In the genomic region with DNA sequence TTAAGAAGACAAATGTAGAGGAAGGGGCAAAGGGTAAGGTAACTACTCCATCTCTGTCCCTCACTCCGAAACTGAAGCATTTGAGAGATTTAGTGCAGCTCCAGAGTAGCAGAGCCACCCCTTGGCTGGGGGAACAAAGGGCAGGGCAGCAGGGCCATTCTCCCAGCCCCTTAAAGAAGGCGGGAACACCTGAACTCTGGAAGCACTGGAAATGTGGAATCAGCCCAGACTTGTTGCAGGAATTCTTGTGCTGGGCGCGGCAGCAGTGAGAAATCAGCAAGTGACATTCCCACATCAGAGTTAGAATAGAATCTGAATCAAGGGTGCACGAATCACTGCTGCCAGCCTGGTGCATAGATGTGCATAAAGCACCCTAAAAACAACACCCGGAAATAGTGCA, we compare ENCODE assay signal across 22 cellular contexts. TPM values are rescaled to one million over a fixed set of nuclear protein-coding genes. Genes with fewer than 3 reads are reported as not detected.
A peak's percentile ranks its signal among the peaks of the same experiment; 100 is the strongest.
DNase-seq lines count a peak whose midpoint lies in the region; ATAC-seq and TF ChIP-seq lines count a peak whose summit lies in the region.
"Had no signal": no experiment of that assay in that cellular context is flagged by ENCODE, and none has a peak within 500 bp of the region (broad histone marks: within the 10 kb centered on the region; RNA-seq: fewer than 3 reads in every experiment).

No MANE protein-coding gene starts in this region.

- H3K4me3 Mint-ChIP-seq in type B pancreatic cell: peak overlapping the region; percentile 53
- H3K4me3 Mint-ChIP-seq in activated T-cell treated with anti-CD3 and anti-CD28 coated beads, Interleukin-2, amount 50 U/mL, for 72 hours: no peak overlapping the region
- no peak overlapping the region for H3K4me3 Mint-ChIP-seq in stimulated activated effector memory CD8-positive, alpha-beta T cell treated with anti-CD3 and anti-CD28 coated beads, Interleukin-12 subunit alpha, Interleukin-12 subunit beta, amount 100 ng/mL, for 72 hours

- H3K79me2 ChIP-seq in mammary epithelial cell (ENCODE audit: insufficient read depth, low read length): no peaks in the 10 kb centered on the region

- no peak overlapping the region for H3K4me3 ChIP-seq in mammary epithelial cell (replicated peaks in 1 of 3; ENCODE audit: insufficient read depth in 1 of 3, low read depth in 2 of 3, low read length in 3 of 3)
- H3K4me3 ChIP-seq in iPS DF 6.9 (ENCODE audit: low read length): no peak overlapping the region
- no peak overlapping the region for H3K4me3 ChIP-seq in esophagus squamous epithelium
- H3K4me3 ChIP-seq: HAP-1 had no signal

- no peak overlapping the region for H3K9ac ChIP-seq in mammary epithelial cell (ENCODE audit: insufficient read depth, low read length)
- H3K9ac ChIP-seq: SK-N-SH had no signal

- no peaks in the 10 kb centered on the region for H3K9me3 Mint-ChIP-seq in type B pancreatic cell
- H3K9me3 Mint-ChIP-seq in activated T-cell treated with anti-CD3 and anti-CD28 coated beads, Interleukin-2, amount 50 U/mL, for 72 hours: no peaks in the 10 kb centered on the region
- H3K9me3 Mint-ChIP-seq in stimulated activated effector memory CD8-positive, alpha-beta T cell treated with anti-CD3 and anti-CD28 coated beads, Interleukin-12 subunit alpha, Interleukin-12 subunit beta, amount 100 ng/mL, for 72 hours: no peaks in the 10 kb centered on the region

- peak; percentile 39 for DNase-seq in HPDE6-E6E7 (ENCODE audit: extremely low spot score)
- peak; percentile 46 for DNase-seq in mammary epithelial cell
- DNase-seq in iPS DF 6.9 (ENCODE audit: low read depth, low spot score): peak; percentile 1
- no peak for DNase-seq in type B pancreatic cell (ENCODE audit: extremely low spot score, unreplicated experiment)
- no peak for DNase-seq in activated T-cell treated with anti-CD3 and anti-CD28 coated beads, Interleukin-2, amount 50 U/mL, for 72 hours
- DNase-seq in esophagus squamous epithelium (lab: John Stamatoyannopoulos, UW): no peak
- DNase-seq in stimulated activated effector memory CD8-positive, alpha-beta T cell treated with anti-CD3 and anti-CD28 coated beads, Interleukin-12 subunit alpha, Interleukin-12 subunit beta, amount 100 ng/mL, for 72 hours (ENCODE audit: low spot score in 2 of 2): no peak
- DNase-seq: ACHN, C1 segment of cervical spinal cord, DMS79 treated with DMSO at 0.1 percent for 48 hours, Kasumi-1, NCI-H1105, NCI-H1694, NCI-H2081 treated with DMSO at 0.1 percent for 48 hours, NCI-H2227 treated with DMSO at 0.1 percent for 48 hours, NCI-H524, NCI-H82, OCI-M1, SHP77 treated with DMSO at 0.1 percent for 48 hours, SK-N-SH had no signal

- no peaks in the 10 kb centered on the region for H4K20me1 ChIP-seq in mammary epithelial cell (ENCODE audit: insufficient read depth, low read length)

- H3K27me3 ChIP-seq in mammary epithelial cell (ENCODE audit: insufficient read depth, low read length): no peaks in the 10 kb centered on the region
- H3K27me3 ChIP-seq in iPS DF 6.9 (ENCODE audit: control insufficient read depth, insufficient read depth, low read length): no peaks in the 10 kb centered on the region
- H3K27me3 ChIP-seq in esophagus squamous epithelium: no peaks in the 10 kb centered on the region

- no peaks in the 10 kb centered on the region for H3K9me3 ChIP-seq in mammary epithelial cell (replicated peaks; ENCODE audit: insufficient read depth, low read length)
- no peaks in the 10 kb centered on the region for H3K9me3 ChIP-seq in iPS DF 6.9 (ENCODE audit: control insufficient read depth, insufficient read depth, low read length)
- no peaks in the 10 kb centered on the region for H3K9me3 ChIP-seq in esophagus squamous epithelium
- H3K9me3 ChIP-seq: HAP-1, SK-N-SH had no signal

- in situ Hi-C loops in mammary epithelial cell (cut with MboI; ENCODE audit: low sequenced_read_pairs in 2 of 2): no loop called here

- no peak for TF ChIP-seq POLR2A in esophagus squamous epithelium (IDR thresholded peaks at IDR 0.05)

- WGBS in mammary epithelial cell (ENCODE audit: low coverage, missing lambda C conversion rate): 75% methylated on average over 5 of the region's 6 CpGs
- no CpG with 5 or more reads among the region's 6 CpGs for WGBS in iPS DF 6.9 (ENCODE audit: insufficient coverage, insufficient read length)
- 31 to 61% methylated on average over 5 to 6 of the region's 6 CpGs for WGBS in esophagus squamous epithelium, 2 donors

- H3K36me3 ChIP-seq in mammary epithelial cell (ENCODE audit: insufficient read depth, low read length) (no peaks in the 10 kb centered on the region), iPS DF 6.9 (ENCODE audit: control insufficient read depth, insufficient read depth, low read length) (no peaks in the 10 kb centered on the region), esophagus squamous epithelium (no peaks in the 10 kb centered on the region)
- H3K36me3 ChIP-seq: HAP-1 had no signal

- TF ChIP-seq CTCF in mammary epithelial cell (conservative IDR thresholded peaks at IDR 0.05 in 1 of 2, IDR thresholded peaks at IDR 0.05 in 1 of 2; ENCODE audit: extremely low read depth in 1 of 2, insufficient read depth in 1 of 2, low read depth in 1 of 2, low read length in 2 of 2) (no peak), type B pancreatic cell (conservative IDR thresholded peaks at IDR 0.05) (no peak), esophagus squamous epithelium (IDR thresholded peaks at IDR 0.05) (no peak)

- intact Hi-C loops in mammary epithelial cell (cut with micrococcal nuclease): no loop called here
- intact Hi-C loops in esophagus squamous epithelium (cut with DNase I): no loop called here

- peak overlapping the region; percentile 86 for H3K27ac Mint-ChIP-seq in type B pancreatic cell
- H3K27ac Mint-ChIP-seq in activated T-cell treated with anti-CD3 and anti-CD28 coated beads, Interleukin-2, amount 50 U/mL, for 72 hours: no peak overlapping the region
- H3K27ac Mint-ChIP-seq in stimulated activated effector memory CD8-positive, alpha-beta T cell treated with anti-CD3 and anti-CD28 coated beads, Interleukin-12 subunit alpha, Interleukin-12 subunit beta, amount 100 ng/mL, for 72 hours: no peak overlapping the region

- CTCF ChIA-PET in mammary epithelial cell (lab: Charles Lee; ENCODE audit: low non-redundant PET): no interaction called here

- no TSS peak for BruUV-seq in mammary epithelial cell (replicated peaks; lab: Mats Ljungman, UMichigan)

- no peaks in the 10 kb centered on the region for H3K36me3 Mint-ChIP-seq in type B pancreatic cell
- H3K36me3 Mint-ChIP-seq in activated T-cell treated with anti-CD3 and anti-CD28 coated beads, Interleukin-2, amount 50 U/mL, for 72 hours (ENCODE audit: insufficient read depth in 2 of 2): no peaks in the 10 kb centered on the region
- H3K36me3 Mint-ChIP-seq in stimulated activated effector memory CD8-positive, alpha-beta T cell treated with anti-CD3 and anti-CD28 coated beads, Interleukin-12 subunit alpha, Interleukin-12 subunit beta, amount 100 ng/mL, for 72 hours: no peaks in the 10 kb centered on the region

- H3K4me1 ChIP-seq in mammary epithelial cell (ENCODE audit: insufficient read depth, low read length) (peaks cover 10% of the 10 kb centered on the region), iPS DF 6.9 (ENCODE audit: control insufficient read depth, insufficient read depth, low read length) (no peaks in the 10 kb centered on the region), esophagus squamous epithelium (peaks cover 0 to 11% (median 4%) of the 10 kb centered on the region in 3 donors)
- H3K4me1 ChIP-seq: HAP-1 had no signal

- H3K27me3 Mint-ChIP-seq in type B pancreatic cell: no peaks in the 10 kb centered on the region
- H3K27me3 Mint-ChIP-seq in activated T-cell treated with anti-CD3 and anti-CD28 coated beads, Interleukin-2, amount 50 U/mL, for 72 hours (ENCODE audit: low read depth): peaks cover 23% of the 10 kb centered on the region

- no peaks in the 10 kb centered on the region for H3K4me1 Mint-ChIP-seq in type B pancreatic cell (ENCODE audit: unreplicated experiment)
- H3K4me1 Mint-ChIP-seq in activated T-cell treated with anti-CD3 and anti-CD28 coated beads, Interleukin-2, amount 50 U/mL, for 72 hours (ENCODE audit: low read depth): no peaks in the 10 kb centered on the region
- no peaks in the 10 kb centered on the region for H3K4me1 Mint-ChIP-seq in stimulated activated effector memory CD8-positive, alpha-beta T cell treated with anti-CD3 and anti-CD28 coated beads, Interleukin-12 subunit alpha, Interleukin-12 subunit beta, amount 100 ng/mL, for 72 hours

- ATAC-seq in activated T-cell treated with anti-CD3 and anti-CD28 coated beads, Interleukin-2, amount 50 U/mL, for 72 hours (replicated peaks in 1 of 2): no peak
- ATAC-seq in stimulated activated effector memory CD8-positive, alpha-beta T cell treated with anti-CD3 and anti-CD28 coated beads, Interleukin-12 subunit alpha, Interleukin-12 subunit beta, amount 100 ng/mL, for 72 hours: no peak

- dilution Hi-C loops in mammary epithelial cell (cut with HindIII; ENCODE audit: low sequenced_read_pairs): no loop called here

- H3K27ac ChIP-seq in mammary epithelial cell (ENCODE audit: insufficient read depth, low read depth, low read length) (no peak overlapping the region), iPS DF 6.9 (ENCODE audit: low read length) (no peak overlapping the region), esophagus squamous epithelium (no peak overlapping the region)

- peak overlapping the region; percentile 13 for H3K4me2 ChIP-seq in mammary epithelial cell (ENCODE audit: insufficient read depth, low read depth, low read length)
- H3K4me2 ChIP-seq: SK-N-SH had no signal

- H2AFZ ChIP-seq in mammary epithelial cell (ENCODE audit: low read depth, low read length): peak overlapping the region; percentile 66

RNA-seq across cellular contexts. Expression of a gene that starts 34.4 kb away (rescaled TPM):
- total RNA-seq in mammary epithelial cell (not detected), type B pancreatic cell (ENCODE audit: low replicate concordance) (3.4 and 8.1 TPM in 2 replicates), esophagus squamous epithelium (under 1 TPM in 1 of 4 donors, not detected in 3; 0.57 TPM)
- not detected for polyA plus RNA-seq in mammary epithelial cell
- polyA minus RNA-seq in mammary epithelial cell: not detected
- not detected for total RNA-seq in activated T-cell treated with anti-CD3 and anti-CD28 coated beads, Interleukin-2, amount 50 U/mL, for 72 hours
- total RNA-seq: G401 had no signal

Comparison
In these comparisons a context has a peak if more than half of its experiments do, and no peak if none do; other contexts are left out.
1. DNase-seq: peak in HPDE6-E6E7 (single experiment), mammary epithelial cell (single experiment) and iPS DF 6.9 (single experiment); none in type B pancreatic cell (single experiment), activated T-cell treated with anti-CD3 and anti-CD28 coated beads, Interleukin-2, amount 50 U/mL, for 72 hours (0 of 2), esophagus squamous epithelium (single experiment) and stimulated activated effector memory CD8-positive, alpha-beta T cell treated with anti-CD3 and anti-CD28 coated beads, Interleukin-12 subunit alpha, Interleukin-12 subunit beta, amount 100 ng/mL, for 72 hours (0 of 2).